Comparison of ENCODE assay signal across 8 cellular contexts in genomic region chr12:67648306-67649164, GRCh38. TPM values are rescaled to one million over a fixed set of nuclear protein-coding genes. Genes with fewer than 3 reads are reported as not detected.
DNase-seq lines count a peak whose midpoint lies in the region; ATAC-seq, FAIRE-seq and TF ChIP-seq lines count a peak whose summit lies in the region.

TSS of gene DYRK2 (plus strand) at chr12:67648745. CDS start at chr12:67649134, 389 bp downstream.

- peaks cover 25% of the 10 kb centered on the region for H3K36me3 Mint-ChIP-seq in activated naive CD8-positive, alpha-beta T cell treated with anti-CD3 and anti-CD28 coated beads for 36 hours

- H3K27me3 ChIP-seq in pancreas: no peaks in the 10 kb centered on the region
- no peaks in the 10 kb centered on the region for H3K27me3 ChIP-seq in transverse colon

- H3K4me3 Mint-ChIP-seq in activated naive CD8-positive, alpha-beta T cell treated with anti-CD3 and anti-CD28 coated beads for 36 hours: peak within 1 kb of the TSS; percentile 91

- H3K27ac Mint-ChIP-seq in activated naive CD8-positive, alpha-beta T cell treated with anti-CD3 and anti-CD28 coated beads for 36 hours: peak within 1 kb of the TSS; percentile 89

- peak within 1 kb of the TSS; percentile 84 to 94 (median 92) for H3K4me3 ChIP-seq in pancreas
- peak within 1 kb of the TSS; percentile 94 to 100 (median 98) for H3K4me3 ChIP-seq in transverse colon

- no peak for FAIRE-seq in pancreas (lab: Jason Lieb, UNC)

- H3K27me3 Mint-ChIP-seq in activated naive CD8-positive, alpha-beta T cell treated with anti-CD3 and anti-CD28 coated beads for 36 hours: no peaks in the 10 kb centered on the region

- in situ Hi-C loops in transverse colon (cut with MboI; ENCODE audit: low pct_ligation_motif_present in 1 of 4, low pct_unique_long_range_greater_than_20kb in 1 of 4, low sequenced_read_pairs in 3 of 4): no loop called here

- no peak for TF ChIP-seq EP300 in transverse colon (IDR thresholded peaks at IDR 0.05; ENCODE audit: low read depth)

- H3K4me1 Mint-ChIP-seq in activated naive CD8-positive, alpha-beta T cell treated with anti-CD3 and anti-CD28 coated beads for 36 hours: peaks cover 42% of the 10 kb centered on the region

- peak; percentile 87 for TF ChIP-seq POLR2A in transverse colon (IDR thresholded peaks at IDR 0.05)

- intact Hi-C loops in Right ventricle myocardium inferior (cut with DNase I): loop anchor here (2.0 to 5.0 kb wide), 5 partner anchors 72 to 208 kb away; no protein-coding TSS in a partner anchor
- intact Hi-C loops in pancreas (cut with DNase I): no loop called here
- intact Hi-C loops in transverse colon (cut with DNase I; ENCODE audit: low total_unique reads): loop anchor here (2.0 to 10.0 kb wide), 2 partner anchors 178 to 214 kb away; no protein-coding TSS in a partner anchor

- WGBS in pancreas, 2 donors: 0 to 1% methylated on average over 13 to 106 of the region's 109 CpGs
- 1% methylated on average over 59 of the region's 109 CpGs; no CpG with 5 or more reads in 1 of the 2 donors for WGBS in transverse colon (ENCODE audit: low coverage in 1 of 2), 2 donors

- H3K9me3 ChIP-seq in pancreas (no peaks in the 10 kb centered on the region), transverse colon (no peaks in the 10 kb centered on the region)

- H3K9me3 Mint-ChIP-seq in activated naive CD8-positive, alpha-beta T cell treated with anti-CD3 and anti-CD28 coated beads for 36 hours: no peaks in the 10 kb centered on the region

- no peaks in the 10 kb centered on the region for H3K36me3 ChIP-seq in pancreas
- no peaks in the 10 kb centered on the region for H3K36me3 ChIP-seq in transverse colon

- H3K27ac ChIP-seq in pancreas: peak within 1 kb of the TSS; percentile 89 to 98 (median 96)
- H3K27ac ChIP-seq in transverse colon: peak within 1 kb of the TSS; percentile 99 to 100 (median 100)

- peak; percentile 81 for DNase-seq in EL
- DNase-seq in KG1 (lab: John Stamatoyannopoulos, UW): peak; percentile 52
- DNase-seq in SK-N-DZ (ENCODE audit: low spot score): peak; percentile 82
- peak; percentile 80 for DNase-seq in activated naive CD8-positive, alpha-beta T cell treated with anti-CD3 and anti-CD28 coated beads for 36 hours
- peak; percentile 93 for DNase-seq in Right ventricle myocardium inferior (ENCODE audit: missing footprints)
- DNase-seq in pancreas: peak; percentile 66 to 93 (median 78)
- DNase-seq in transverse colon: peak; percentile 85

- ATAC-seq in GM21576 (IDR thresholded peaks at IDR 0.05; ENCODE audit: unreplicated experiment) (peak; percentile 44), Right ventricle myocardium inferior (peak; percentile 77), pancreas (peak; percentile 69 to 76 (median 73))

- H3K4me1 ChIP-seq in pancreas: peaks cover 0 to 20% (median 9%) of the 10 kb centered on the region in 3 donors
- H3K4me1 ChIP-seq in transverse colon: peaks cover 18 to 42% (median 24%) of the 10 kb centered on the region in 4 donors

- no peak for TF ChIP-seq CTCF in pancreas (IDR thresholded peaks at IDR 0.05)
- no peak for TF ChIP-seq CTCF in transverse colon (IDR thresholded peaks at IDR 0.05)

RNA-seq across cellular contexts. Expression of gene DYRK2, which starts in this region (rescaled TPM):
- 30.0 and 31.8 TPM in 2 replicates for polyA plus RNA-seq in SK-N-DZ (2014; cell fraction: cytosol; rRNA removed)
- 28.2 and 31.7 TPM in 2 replicates for polyA plus RNA-seq in SK-N-DZ (2014; cell fraction: nucleus; rRNA removed)
- total RNA-seq in activated naive CD8-positive, alpha-beta T cell treated with anti-CD3 and anti-CD28 coated beads for 36 hours: 10 to 100 TPM; 29.6 to 33.0 TPM
- total RNA-seq in Right ventricle myocardium inferior: 51.2 TPM
- 10 to 100 TPM; 11.6 to 25.8 (median 13.0) TPM for total RNA-seq in pancreas
- polyA plus RNA-seq in pancreas: 1 to 10 TPM; 2.6 to 6.2 TPM
- total RNA-seq in transverse colon: 100 to 1,000 TPM in 2 of 4 donors, 10 to 100 TPM in 2; 26.9 to 147 (median 96.6) TPM

Comparison
In these comparisons a context has a peak if more than half of its experiments do, and no peak if none do; other contexts are left out.
1. Peak in every context shown above with its lines: DNase-seq, ATAC-seq, H3K4me3 ChIP-seq and H3K27ac ChIP-seq.
2. intact Hi-C loops: an anchor here in Right ventricle myocardium inferior (2.0 to 5.0 kb wide) and transverse colon (2.0 to 10.0 kb wide); none called in pancreas.